ENCODE assay signal across 18 cellular contexts in genomic region chr17:72351884-72352346, GRCh38.
DNase-seq lines count a peak whose midpoint lies in the region; ATAC-seq and TF ChIP-seq lines count a peak whose summit lies in the region.
"Had no signal": no experiment of that assay in that cellular context is flagged by ENCODE, and none has a peak within 500 bp of the region (broad histone marks: within the 10 kb centered on the region; RNA-seq: fewer than 3 reads in every experiment).

No MANE protein-coding gene starts in this region.

- H3K4me1 Mint-ChIP-seq in nephron progenitor cell: peaks cover 41% of the 10 kb centered on the region
- H3K4me1 Mint-ChIP-seq in Calu3 (ENCODE audit: low read depth, unreplicated experiment): peaks cover 12% of the 10 kb centered on the region
- H3K4me1 Mint-ChIP-seq: activated naive CD8-positive, alpha-beta T cell treated with anti-CD3 and anti-CD28 coated beads, Interleukin-2, amount 10 ng/mL, durations not matched to agents 7 days and 5 days had no signal

- in situ Hi-C loops in G401 (cut with HindIII; ENCODE audit: low sequenced_read_pairs): no loop called here

- H3K27ac ChIP-seq in caudate nucleus (ENCODE audit: low read depth, low read length): peak overlapping the region; percentile 89
- H3K27ac ChIP-seq: heart right ventricle had no signal

- no peak for ATAC-seq in HG03342 (IDR thresholded peaks at IDR 0.05; ENCODE audit: unreplicated experiment)
- ATAC-seq: activated T-cell treated with anti-CD3 and anti-CD28 coated beads, Interleukin-2, amount 50 U/mL, for 4 hours; CD8-positive, alpha-beta T cell; heart right ventricle; sciatic nerve had no signal

- intact Hi-C loops in Calu3 (cut with micrococcal nuclease; ENCODE audit: unreplicated experiment): no loop called here

- peaks cover 5% of the 10 kb centered on the region for H3K36me3 Mint-ChIP-seq in nephron progenitor cell (ENCODE audit: low read depth)
- H3K36me3 Mint-ChIP-seq in Calu3 (ENCODE audit: insufficient read depth, unreplicated experiment): peaks cover 6% of the 10 kb centered on the region
- H3K36me3 Mint-ChIP-seq: activated naive CD8-positive, alpha-beta T cell treated with anti-CD3 and anti-CD28 coated beads, Interleukin-2, amount 10 ng/mL, durations not matched to agents 7 days and 5 days; CD8-positive, alpha-beta T cell had no signal

- BruUV-seq in Calu3 (replicated peaks; lab: Mats Ljungman, UMichigan): no TSS peak

- DNase-seq in G401 (ENCODE audit: low spot score) (peak; percentile 45), NCI-H2227 treated with DMSO at 0.1 percent for 48 hours (lab: John Stamatoyannopoulos, UW) (peak; percentile 27), caudate nucleus (lab: John Stamatoyannopoulos, UW) (peak in 31 of 61 donors; percentile 6 to 66 (median 35)), nephron progenitor cell (peak; percentile 30), hippocampal formation (lab: John Stamatoyannopoulos, UW) (no peak), Calu3 (no peak)
- DNase-seq in stimulated activated CD4-positive, alpha-beta T cell treated with anti-CD3 and anti-CD28 coated beads, Interleukin-4, amount 100 ng/mL, for 24 hours: no peak
- DNase-seq: activated naive CD8-positive, alpha-beta T cell treated with anti-CD3 and anti-CD28 coated beads, Interleukin-2, amount 10 ng/mL, durations not matched to agents 7 days and 5 days; activated T-cell treated with anti-CD3 and anti-CD28 coated beads, Interleukin-2, amount 50 U/mL, for 4 hours; CD8-positive, alpha-beta T cell; effector memory CD4-positive, alpha-beta T cell; heart right ventricle; MG63; NCI-H146; NCI-H524 treated with DMSO at 0.1 percent for 48 hours; OCI-M1 had no signal

- CTCF ChIA-PET in Calu3 (lab: Charles Lee): no interaction called here

- peaks cover 9% of the 10 kb centered on the region for H3K27me3 Mint-ChIP-seq in nephron progenitor cell (ENCODE audit: low read depth, poor library complexity)
- no peaks in the 10 kb centered on the region for H3K27me3 Mint-ChIP-seq in Calu3 (ENCODE audit: unreplicated experiment)

- H3K27ac Mint-ChIP-seq in nephron progenitor cell: no peak overlapping the region
- no peak overlapping the region for H3K27ac Mint-ChIP-seq in Calu3 (ENCODE audit: unreplicated experiment)
- H3K27ac Mint-ChIP-seq: activated naive CD8-positive, alpha-beta T cell treated with anti-CD3 and anti-CD28 coated beads, Interleukin-2, amount 10 ng/mL, durations not matched to agents 7 days and 5 days; CD8-positive, alpha-beta T cell had no signal

- peak overlapping the region; percentile 2 for H3K4me3 Mint-ChIP-seq in nephron progenitor cell
- H3K4me3 Mint-ChIP-seq in Calu3 (ENCODE audit: low read depth, unreplicated experiment): no peak overlapping the region
- H3K4me3 Mint-ChIP-seq: activated naive CD8-positive, alpha-beta T cell treated with anti-CD3 and anti-CD28 coated beads, Interleukin-2, amount 10 ng/mL, durations not matched to agents 7 days and 5 days; activated T-cell treated with anti-CD3 and anti-CD28 coated beads, Interleukin-2, amount 50 U/mL, for 4 hours; CD8-positive, alpha-beta T cell had no signal

- H3K9me3 Mint-ChIP-seq in nephron progenitor cell (peaks cover 21% of the 10 kb centered on the region), Calu3 (ENCODE audit: low read depth, unreplicated experiment) (no peaks in the 10 kb centered on the region)

- TF ChIP-seq CTCF in nephron progenitor cell (IDR thresholded peaks at IDR 0.05) (no peak), Calu3 (IDR thresholded peaks at IDR 0.05; ENCODE audit: unreplicated experiment) (no peak)

Comparison
In these comparisons a context has a peak if more than half of its experiments do, and no peak if none do; other contexts are left out.
1. DNase-seq: peak in G401 (single experiment), NCI-H2227 treated with DMSO at 0.1 percent for 48 hours (single experiment), caudate nucleus (31 of 61) and nephron progenitor cell (single experiment); none in stimulated activated CD4-positive, alpha-beta T cell treated with anti-CD3 and anti-CD28 coated beads, Interleukin-4, amount 100 ng/mL, for 24 hours (single experiment), hippocampal formation (0 of 2) and Calu3 (single experiment).